22 cellular contexts compared by ENCODE assay signal in the genomic region with DNA sequence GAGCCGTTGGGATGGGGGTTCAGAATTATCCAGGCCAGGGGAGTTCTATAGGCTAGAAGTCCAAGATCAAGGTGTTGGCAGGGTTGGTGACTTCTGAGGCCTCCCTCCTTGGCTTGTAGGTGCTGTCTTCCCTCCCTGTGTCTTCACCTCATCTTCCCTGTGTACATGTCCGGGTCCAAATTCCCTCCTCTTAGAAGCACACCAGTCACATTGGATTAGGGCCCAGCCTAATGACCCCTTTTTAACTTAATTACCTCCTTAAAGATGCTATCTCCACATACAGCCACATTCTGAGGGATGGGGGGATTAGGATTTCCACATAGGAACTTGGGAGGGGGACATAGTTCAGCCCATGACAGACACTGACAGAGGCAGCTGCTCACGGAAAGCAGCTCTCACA.
"Had no signal": no experiment of that assay in that cellular context is flagged by ENCODE, and none has a peak within 500 bp of the region (broad histone marks: within the 10 kb centered on the region; RNA-seq: fewer than 3 reads in every experiment).

No MANE protein-coding gene starts in this region.

- H3K4me1 Mint-ChIP-seq: activated CD4-positive, alpha-beta T cell treated with anti-CD3 and anti-CD28 coated beads, Interleukin-2, amount 10 ng/mL, durations not matched to agents 24 days and 14 days; activated naive CD8-positive, alpha-beta T cell treated with anti-CD3 and anti-CD28 coated beads for 36 hours; activated T-helper 17 cell treated with anti-CD3 and anti-CD28 coated beads, Interleukin-2, amount 50 U/mL, for 72 hours; central memory CD8-positive, alpha-beta T cell; immature natural killer cell had no signal

- H3K9me3 ChIP-seq: gastrocnemius medialis, lower lobe of right lung, transverse colon had no signal

- ATAC-seq: activated CD8-positive, alpha-beta T cell treated with anti-CD3 and anti-CD28 coated beads for 36 hours; activated T-helper 17 cell treated with anti-CD3 and anti-CD28 coated beads, Interleukin-2, amount 50 U/mL, for 72 hours; lower lobe of right lung had no signal

- H3K9me3 Mint-ChIP-seq: activated CD4-positive, alpha-beta T cell treated with anti-CD3 and anti-CD28 coated beads, Interleukin-2, amount 10 ng/mL, durations not matched to agents 24 days and 14 days; activated CD8-positive, alpha-beta T cell treated with anti-CD3 and anti-CD28 coated beads for 36 hours; activated naive CD8-positive, alpha-beta T cell treated with anti-CD3 and anti-CD28 coated beads for 36 hours; activated T-helper 17 cell treated with anti-CD3 and anti-CD28 coated beads, Interleukin-2, amount 50 U/mL, for 72 hours; central memory CD8-positive, alpha-beta T cell; immature natural killer cell; nephron; stimulated activated naive CD8-positive, alpha-beta T cell treated with anti-CD3 and anti-CD28 coated beads, Interleukin-15, Interleukin-2, amounts not matched to agents 100 ng/mL and 50 ng/mL, for 24 hours had no signal

- H3K27ac ChIP-seq: lower lobe of right lung, skin epidermis, transverse colon had no signal

- H3K27ac Mint-ChIP-seq: activated CD4-positive, alpha-beta T cell treated with anti-CD3 and anti-CD28 coated beads, Interleukin-2, amount 10 ng/mL, durations not matched to agents 24 days and 14 days; activated CD8-positive, alpha-beta T cell treated with anti-CD3 and anti-CD28 coated beads for 36 hours; activated naive CD8-positive, alpha-beta T cell treated with anti-CD3 and anti-CD28 coated beads for 36 hours; activated T-helper 17 cell treated with anti-CD3 and anti-CD28 coated beads, Interleukin-2, amount 50 U/mL, for 72 hours; immature natural killer cell; nephron; stimulated activated naive CD8-positive, alpha-beta T cell treated with anti-CD3 and anti-CD28 coated beads, Interleukin-15, Interleukin-2, amounts not matched to agents 100 ng/mL and 50 ng/mL, for 24 hours had no signal

- H3K4me3 ChIP-seq: gastrocnemius medialis, lower lobe of right lung, skin epidermis, transverse colon had no signal

- H3K4me3 Mint-ChIP-seq: activated CD4-positive, alpha-beta T cell treated with anti-CD3 and anti-CD28 coated beads, Interleukin-2, amount 10 ng/mL, durations not matched to agents 24 days and 14 days; activated CD8-positive, alpha-beta T cell treated with anti-CD3 and anti-CD28 coated beads for 36 hours; activated naive CD8-positive, alpha-beta T cell treated with anti-CD3 and anti-CD28 coated beads for 36 hours; activated T-helper 17 cell treated with anti-CD3 and anti-CD28 coated beads, Interleukin-2, amount 50 U/mL, for 72 hours; central memory CD8-positive, alpha-beta T cell; immature natural killer cell; nephron; stimulated activated naive CD8-positive, alpha-beta T cell treated with anti-CD3 and anti-CD28 coated beads, Interleukin-15, Interleukin-2, amounts not matched to agents 100 ng/mL and 50 ng/mL, for 24 hours had no signal

- FAIRE-seq: endometrium had no signal

- H3K27me3 ChIP-seq: gastrocnemius medialis, transverse colon had no signal

- H3K27me3 Mint-ChIP-seq: activated CD4-positive, alpha-beta T cell treated with anti-CD3 and anti-CD28 coated beads, Interleukin-2, amount 10 ng/mL, durations not matched to agents 24 days and 14 days; activated CD8-positive, alpha-beta T cell treated with anti-CD3 and anti-CD28 coated beads for 36 hours; activated naive CD8-positive, alpha-beta T cell treated with anti-CD3 and anti-CD28 coated beads for 36 hours; activated T-helper 17 cell treated with anti-CD3 and anti-CD28 coated beads, Interleukin-2, amount 50 U/mL, for 72 hours; central memory CD8-positive, alpha-beta T cell; stimulated activated naive CD8-positive, alpha-beta T cell treated with anti-CD3 and anti-CD28 coated beads, Interleukin-15, Interleukin-2, amounts not matched to agents 100 ng/mL and 50 ng/mL, for 24 hours had no signal

- DNase-seq: activated CD4-positive, alpha-beta T cell treated with anti-CD3 and anti-CD28 coated beads, Interleukin-2, amount 10 ng/mL, durations not matched to agents 24 days and 14 days; activated CD8-positive, alpha-beta T cell treated with anti-CD3 and anti-CD28 coated beads for 36 hours; activated naive CD4-positive, alpha-beta T cell; activated naive CD8-positive, alpha-beta T cell treated with anti-CD3 and anti-CD28 coated beads for 36 hours; activated T-cell treated with anti-CD3 and anti-CD28 coated beads, Interleukin-2, amount 50 U/mL, for 1 hour; amniotic stem cell; cortex of kidney; head of caudate nucleus; immature natural killer cell; lower lobe of right lung; stimulated activated CD4-positive, alpha-beta T cell treated with anti-CD3 and anti-CD28 coated beads, Interleukin-15, amount 100 ng/mL, for 24 hours; stimulated activated CD4-positive, alpha-beta T cell treated with anti-CD3 and anti-CD28 coated beads, Interleukin-2, amount 100 ng/mL, for 48 hours; T-helper 1 cell; T1000; transverse colon had no signal

- H3K4me1 ChIP-seq: gastrocnemius medialis, lower lobe of right lung, transverse colon had no signal
